ENCODE assay signal across 1 cellular context in the genomic region with DNA sequence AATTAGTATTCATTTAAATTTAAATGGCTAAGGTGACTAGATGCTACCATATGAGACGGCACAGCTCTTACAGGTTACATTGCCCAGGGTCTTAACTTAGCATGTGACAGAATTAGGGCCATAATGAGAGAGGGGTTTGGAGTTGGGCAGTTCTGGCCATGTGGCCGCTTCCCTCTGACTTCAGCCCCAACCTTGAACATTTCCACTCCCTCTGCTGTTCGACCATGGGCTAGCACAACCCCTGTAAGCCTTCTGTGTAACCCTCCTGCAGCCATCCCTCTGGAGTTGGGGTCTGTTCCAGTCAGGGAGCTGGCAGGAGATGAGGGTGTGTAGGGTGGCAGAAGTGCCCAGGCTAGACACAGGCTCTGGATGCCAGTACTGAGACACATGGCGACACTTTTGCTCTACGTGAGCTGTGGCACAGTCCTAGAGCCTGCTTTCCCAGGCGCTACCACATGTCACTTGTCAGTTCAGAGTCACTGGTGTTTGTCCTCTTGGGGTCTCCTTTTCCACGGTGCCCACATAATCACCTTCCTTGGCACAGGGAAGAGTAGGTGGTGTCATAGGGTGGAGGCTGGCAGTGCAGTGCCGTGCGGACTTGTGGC.
TF ChIP-seq lines count a peak whose summit lies in the region.

No MANE protein-coding gene starts in this region.

TF ChIP-seq in HCT116, 20 proteins besides CTCF, POLR2A, EP300 and RAD21 (continued from another document):
- TF ChIP-seq, protein P1, sequence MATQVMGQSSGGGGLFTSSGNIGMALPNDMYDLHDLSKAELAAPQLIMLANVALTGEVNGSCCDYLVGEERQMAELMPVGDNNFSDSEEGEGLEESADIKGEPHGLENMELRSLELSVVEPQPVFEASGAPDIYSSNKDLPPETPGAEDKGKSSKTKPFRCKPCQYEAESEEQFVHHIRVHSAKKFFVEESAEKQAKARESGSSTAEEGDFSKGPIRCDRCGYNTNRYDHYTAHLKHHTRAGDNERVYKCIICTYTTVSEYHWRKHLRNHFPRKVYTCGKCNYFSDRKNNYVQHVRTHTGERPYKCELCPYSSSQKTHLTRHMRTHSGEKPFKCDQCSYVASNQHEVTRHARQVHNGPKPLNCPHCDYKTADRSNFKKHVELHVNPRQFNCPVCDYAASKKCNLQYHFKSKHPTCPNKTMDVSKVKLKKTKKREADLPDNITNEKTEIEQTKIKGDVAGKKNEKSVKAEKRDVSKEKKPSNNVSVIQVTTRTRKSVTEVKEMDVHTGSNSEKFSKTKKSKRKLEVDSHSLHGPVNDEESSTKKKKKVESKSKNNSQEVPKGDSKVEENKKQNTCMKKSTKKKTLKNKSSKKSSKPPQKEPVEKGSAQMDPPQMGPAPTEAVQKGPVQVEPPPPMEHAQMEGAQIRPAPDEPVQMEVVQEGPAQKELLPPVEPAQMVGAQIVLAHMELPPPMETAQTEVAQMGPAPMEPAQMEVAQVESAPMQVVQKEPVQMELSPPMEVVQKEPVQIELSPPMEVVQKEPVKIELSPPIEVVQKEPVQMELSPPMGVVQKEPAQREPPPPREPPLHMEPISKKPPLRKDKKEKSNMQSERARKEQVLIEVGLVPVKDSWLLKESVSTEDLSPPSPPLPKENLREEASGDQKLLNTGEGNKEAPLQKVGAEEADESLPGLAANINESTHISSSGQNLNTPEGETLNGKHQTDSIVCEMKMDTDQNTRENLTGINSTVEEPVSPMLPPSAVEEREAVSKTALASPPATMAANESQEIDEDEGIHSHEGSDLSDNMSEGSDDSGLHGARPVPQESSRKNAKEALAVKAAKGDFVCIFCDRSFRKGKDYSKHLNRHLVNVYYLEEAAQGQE (IDR thresholded peaks at IDR 0.05; ENCODE audit: low read depth): no peak
- TF ChIP-seq EZH2 (IDR thresholded peaks at IDR 0.05): no peak
- no peak for TF ChIP-seq TCF7L2 (IDR thresholded peaks at IDR 0.05; ENCODE audit: borderline replicate concordance, extremely low read depth, insufficient read depth, insufficient read length)
- TF ChIP-seq SRF (IDR thresholded peaks at IDR 0.05; ENCODE audit: low read depth): no peak
- TF ChIP-seq FOSL1 (IDR thresholded peaks at IDR 0.05; ENCODE audit: low read depth): no peak
- TF ChIP-seq SIN3A (IDR thresholded peaks at IDR 0.05; ENCODE audit: low read depth): no peak
